Comparison of ENCODE assay signal across 30 cellular contexts in the genomic region with DNA sequence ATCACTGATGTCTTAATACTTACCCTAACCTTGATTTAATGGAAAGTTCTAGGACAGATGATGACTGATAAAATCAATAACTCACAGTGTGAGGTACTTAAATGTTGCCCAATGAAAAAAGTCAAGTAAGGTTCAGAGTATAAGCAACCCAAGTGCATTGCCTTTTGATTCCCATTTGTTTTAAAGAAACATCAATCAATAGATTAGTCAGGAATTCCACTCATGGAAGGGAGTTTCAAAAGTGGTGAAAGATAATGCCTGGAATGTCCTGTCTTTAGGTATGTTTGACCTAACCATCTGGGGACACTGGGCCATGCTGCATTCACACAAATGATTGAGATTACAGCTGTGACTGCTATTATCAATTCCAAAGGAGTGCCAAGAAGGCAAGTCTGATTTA.
"Had no signal": no experiment of that assay in that cellular context is flagged by ENCODE, and none has a peak within 500 bp of the region (broad histone marks: within the 10 kb centered on the region; RNA-seq: fewer than 3 reads in every experiment).

No MANE protein-coding gene starts in this region.

- H3K4me3 ChIP-seq: ascending aorta, body of pancreas, esophagus muscularis mucosa, gastrocnemius medialis, heart left ventricle had no signal

- H3K4me1 Mint-ChIP-seq: activated CD4-positive, alpha-beta memory T cell treated with anti-CD3 and anti-CD28 coated beads, Interleukin-2, amount 10 ng/mL, durations not matched to agents 7 days and 5 days; activated CD4-positive, alpha-beta T cell treated with anti-CD3 and anti-CD28 coated beads, Interleukin-2, amount 10 ng/mL, durations not matched to agents 7 days and 5 days; activated naive CD4-positive, alpha-beta T cell treated with anti-CD3 and anti-CD28 coated beads, Interleukin-2, amount 10 ng/mL, durations not matched to agents 7 days and 5 days; activated naive CD8-positive, alpha-beta T cell treated with anti-CD3 and anti-CD28 coated beads, Interleukin-2, amount 10 ng/mL, durations not matched to agents 7 days and 5 days had no signal

- H3K4me1 ChIP-seq: ascending aorta, body of pancreas, esophagus muscularis mucosa, foreskin keratinocyte, heart left ventricle had no signal

- ATAC-seq: activated naive CD4-positive, alpha-beta T cell treated with anti-CD3 and anti-CD28 coated beads, Interleukin-2, amount 50 U/mL, for 72 hours; activated T-cell treated with anti-CD3 and anti-CD28 coated beads, Interleukin-2, amount 50 U/mL, for 72 hours; body of pancreas; effector memory CD8-positive, alpha-beta T cell; foreskin keratinocyte; gastrocnemius medialis; heart left ventricle; WTC11 had no signal

- H3K9me3 Mint-ChIP-seq: activated CD4-positive, alpha-beta T cell treated with anti-CD3 and anti-CD28 coated beads, Interleukin-2, amount 10 ng/mL, durations not matched to agents 7 days and 5 days; activated naive CD4-positive, alpha-beta T cell treated with anti-CD3 and anti-CD28 coated beads, Interleukin-2, amount 10 ng/mL, durations not matched to agents 7 days and 5 days had no signal

- H3K27ac Mint-ChIP-seq: activated CD4-positive, alpha-beta memory T cell treated with anti-CD3 and anti-CD28 coated beads, Interleukin-2, amount 10 ng/mL, durations not matched to agents 7 days and 5 days; activated CD4-positive, alpha-beta T cell treated with anti-CD3 and anti-CD28 coated beads, Interleukin-2, amount 10 ng/mL, durations not matched to agents 7 days and 5 days; activated naive CD4-positive, alpha-beta T cell treated with anti-CD3 and anti-CD28 coated beads, Interleukin-2, amount 10 ng/mL, durations not matched to agents 7 days and 5 days; activated naive CD4-positive, alpha-beta T cell treated with anti-CD3 and anti-CD28 coated beads, Interleukin-2, amount 50 U/mL, for 72 hours; activated naive CD8-positive, alpha-beta T cell treated with anti-CD3 and anti-CD28 coated beads, Interleukin-2, amount 10 ng/mL, durations not matched to agents 7 days and 5 days; activated T-cell treated with anti-CD3 and anti-CD28 coated beads, Interleukin-2, amount 50 U/mL, for 24 hours; activated T-cell treated with anti-CD3 and anti-CD28 coated beads, Interleukin-2, amount 50 U/mL, for 72 hours; effector memory CD8-positive, alpha-beta T cell; WTC11 had no signal

- H3K9me3 ChIP-seq: body of pancreas, gastrocnemius medialis had no signal

- H3K27ac ChIP-seq: ascending aorta, body of pancreas, esophagus muscularis mucosa, foreskin keratinocyte, gastrocnemius medialis, heart left ventricle, VCaP had no signal

- H3K27me3 ChIP-seq: ascending aorta, body of pancreas, esophagus muscularis mucosa, foreskin keratinocyte, gastrocnemius medialis, heart left ventricle had no signal

- DNase-seq: activated CD4-positive, alpha-beta memory T cell treated with anti-CD3 and anti-CD28 coated beads, Interleukin-2, amount 10 ng/mL, durations not matched to agents 7 days and 5 days; activated CD4-positive, alpha-beta T cell treated with anti-CD3 and anti-CD28 coated beads for 1 hour; activated CD4-positive, alpha-beta T cell treated with anti-CD3 and anti-CD28 coated beads for 4 hours; activated CD4-positive, alpha-beta T cell treated with anti-CD3 and anti-CD28 coated beads, Interleukin-2, amount 10 ng/mL, durations not matched to agents 7 days and 5 days; activated CD4-positive, alpha-beta T cell treated with anti-CD3 and anti-CD28 coated beads, Interleukin-2, amount 50 U/mL, for 4 hours; activated CD8-positive, alpha-beta memory T cell treated with anti-CD3 and anti-CD28 coated beads, Interleukin-2, amount 50 U/mL, for 48 hours; activated gamma-delta T cell; activated naive CD4-positive, alpha-beta T cell; activated naive CD4-positive, alpha-beta T cell treated with anti-CD3 and anti-CD28 coated beads, Interleukin-2, amount 10 ng/mL, durations not matched to agents 7 days and 5 days; activated naive CD8-positive, alpha-beta T cell treated with anti-CD3 and anti-CD28 coated beads, Interleukin-2, amount 10 ng/mL, durations not matched to agents 7 days and 5 days; activated T-cell treated with anti-CD3 and anti-CD28 coated beads for 4 hours; activated T-cell treated with anti-CD3 and anti-CD28 coated beads, Interleukin-2, amount 50 U/mL, for 24 hours; activated T-cell treated with anti-CD3 and anti-CD28 coated beads, Interleukin-2, amount 50 U/mL, for 72 hours; body of pancreas; caudate nucleus; cortex of kidney; dermis blood vessel endothelial cell; effector CD4-positive, alpha-beta T cell; effector memory CD8-positive, alpha-beta T cell; erythroblast; foreskin keratinocyte; gastrocnemius medialis; glutamatergic neuron; heart left ventricle; T-helper 2 cell had no signal

- H3K27me3 Mint-ChIP-seq: activated CD4-positive, alpha-beta memory T cell treated with anti-CD3 and anti-CD28 coated beads, Interleukin-2, amount 10 ng/mL, durations not matched to agents 7 days and 5 days; activated CD4-positive, alpha-beta T cell treated with anti-CD3 and anti-CD28 coated beads, Interleukin-2, amount 10 ng/mL, durations not matched to agents 7 days and 5 days; activated naive CD4-positive, alpha-beta T cell treated with anti-CD3 and anti-CD28 coated beads, Interleukin-2, amount 10 ng/mL, durations not matched to agents 7 days and 5 days; activated naive CD8-positive, alpha-beta T cell treated with anti-CD3 and anti-CD28 coated beads, Interleukin-2, amount 10 ng/mL, durations not matched to agents 7 days and 5 days; activated T-cell treated with anti-CD3 and anti-CD28 coated beads, Interleukin-2, amount 50 U/mL, for 24 hours; effector memory CD8-positive, alpha-beta T cell had no signal

- H3K36me3 ChIP-seq: ascending aorta, esophagus muscularis mucosa, gastrocnemius medialis, heart left ventricle had no signal

- H3K4me3 Mint-ChIP-seq: activated CD4-positive, alpha-beta memory T cell treated with anti-CD3 and anti-CD28 coated beads, Interleukin-2, amount 10 ng/mL, durations not matched to agents 7 days and 5 days; activated CD4-positive, alpha-beta T cell treated with anti-CD3 and anti-CD28 coated beads, Interleukin-2, amount 10 ng/mL, durations not matched to agents 7 days and 5 days; activated naive CD4-positive, alpha-beta T cell treated with anti-CD3 and anti-CD28 coated beads, Interleukin-2, amount 10 ng/mL, durations not matched to agents 7 days and 5 days; activated naive CD8-positive, alpha-beta T cell treated with anti-CD3 and anti-CD28 coated beads, Interleukin-2, amount 10 ng/mL, durations not matched to agents 7 days and 5 days; activated T-cell treated with anti-CD3 and anti-CD28 coated beads, Interleukin-2, amount 50 U/mL, for 24 hours; activated T-cell treated with anti-CD3 and anti-CD28 coated beads, Interleukin-2, amount 50 U/mL, for 72 hours; effector memory CD8-positive, alpha-beta T cell; WTC11 had no signal

- H3K36me3 Mint-ChIP-seq: activated naive CD4-positive, alpha-beta T cell treated with anti-CD3 and anti-CD28 coated beads, Interleukin-2, amount 10 ng/mL, durations not matched to agents 7 days and 5 days; activated naive CD4-positive, alpha-beta T cell treated with anti-CD3 and anti-CD28 coated beads, Interleukin-2, amount 50 U/mL, for 72 hours; activated naive CD8-positive, alpha-beta T cell treated with anti-CD3 and anti-CD28 coated beads, Interleukin-2, amount 10 ng/mL, durations not matched to agents 7 days and 5 days; WTC11 had no signal
